Comparison of ENCODE assay signal across 8 cellular contexts in the genomic region with DNA sequence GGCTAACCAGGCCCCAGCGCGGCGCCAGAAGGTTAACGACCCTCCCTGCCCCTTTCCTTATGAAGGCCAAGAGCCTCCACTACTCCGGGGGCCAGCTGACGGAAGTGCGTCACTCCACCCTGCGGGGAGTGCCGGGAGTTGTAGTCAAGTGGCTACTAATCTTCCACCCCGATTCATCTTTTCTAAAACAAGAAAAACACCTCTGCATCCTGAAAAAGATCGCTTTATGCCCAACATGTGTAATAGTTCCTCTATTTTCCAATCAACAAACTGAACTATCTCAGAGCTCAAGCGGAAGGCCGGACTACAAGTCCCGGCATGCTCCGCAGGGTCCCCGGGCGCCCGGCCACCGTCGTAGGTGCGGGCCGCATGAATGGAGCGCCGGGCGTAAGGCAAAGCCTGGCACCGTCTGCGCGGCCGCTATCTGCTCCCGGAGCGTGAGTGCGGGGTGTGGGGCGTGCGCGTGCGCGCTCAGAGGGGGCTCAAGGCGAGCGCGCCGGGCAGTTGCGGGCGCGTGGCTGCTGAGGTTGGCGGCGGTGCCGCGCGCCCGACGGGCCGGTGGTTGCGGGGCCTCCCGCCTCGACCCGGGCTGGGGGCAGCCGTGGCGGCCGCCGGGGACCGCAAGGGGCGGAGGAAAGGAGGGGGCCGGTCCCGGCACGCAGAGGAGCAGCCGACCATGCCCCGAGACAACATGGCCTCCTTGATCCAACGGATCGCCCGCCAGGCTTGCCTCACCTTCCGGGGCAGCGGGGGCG.
DNase-seq lines count a peak whose midpoint lies in the region; ATAC-seq lines count a peak whose summit lies in the region.

ADO (plus strand) TSS at position 337 of the 755 bp plus-strand sequence; CDS start at position 677, 340 bp downstream.

- peak; percentile 87 for DNase-seq in AG08395 (ENCODE audit: low spot score)
- peak; percentile 24 for DNase-seq in NCI-H2196 treated with DMSO at 0.1 percent for 48 hours (lab: John Stamatoyannopoulos, UW; ENCODE audit: unreplicated experiment)
- peak; percentile 68 for DNase-seq in activated CD4-positive, CD25-positive, alpha-beta regulatory T cell treated with anti-CD3 and anti-CD28 coated beads, Interleukin-2, amount 50 U/mL, for 16 hours (ENCODE audit: low read depth, low spot score)
- DNase-seq in cerebellar cortex (ENCODE audit: low spot score), result peak; percentile 90
- DNase-seq in islet precursor cell, result peak; percentile 94
- peak; percentile 78 for DNase-seq in stimulated activated CD4-positive, alpha-beta T cell treated with anti-CD3 and anti-CD28 coated beads, Interleukin-12 subunit alpha, Interleukin-12 subunit beta, amount 100 ng/mL, for 4 hours

- ATAC-seq in GM18873 (IDR thresholded peaks at IDR 0.05; ENCODE audit: low FRiP score, unreplicated experiment) (peak; percentile 79), HG03108 (IDR thresholded peaks at IDR 0.05; ENCODE audit: unreplicated experiment) (peak; percentile 83)

Comparison
In these comparisons a context has a peak if more than half of its experiments do, and no peak if none do; other contexts are left out.
1. Peak in every context shown above with its lines: DNase-seq and ATAC-seq.
2. DNase-seq: peak in every context shown above with its lines; median percentile 94 in islet precursor cell; 90 in cerebellar cortex; 87 in AG08395; 78 in stimulated activated CD4-positive, alpha-beta T cell treated with anti-CD3 and anti-CD28 coated beads, Interleukin-12 subunit alpha, Interleukin-12 subunit beta, amount 100 ng/mL, for 4 hours; 68 in activated CD4-positive, CD25-positive, alpha-beta regulatory T cell treated with anti-CD3 and anti-CD28 coated beads, Interleukin-2, amount 50 U/mL, for 16 hours; 24 in NCI-H2196 treated with DMSO at 0.1 percent for 48 hours.